In genomic region chr7:73712773-73713172, GRCh38 we compare ENCODE assay signal across 18 cellular contexts.
"Had no signal": no experiment of that assay in that cellular context is flagged by ENCODE, and none has a peak within 500 bp of the region (broad histone marks: within the 10 kb centered on the region; RNA-seq: fewer than 3 reads in every experiment).

No MANE protein-coding gene starts in this region.

- H3K27ac ChIP-seq: brain microvascular endothelial cell, coronary artery, gastrocnemius medialis, heart left ventricle, neutrophil, parathyroid adenoma had no signal

- H3K9me3 Mint-ChIP-seq: activated B cell treated with CpG ODN at 0.5 μM for 24 hours; activated CD4-positive, alpha-beta memory T cell treated with anti-CD3 and anti-CD28 coated beads for 36 hours; activated T-helper 2 cell treated with anti-CD3 and anti-CD28 coated beads, Interferon-gamma antibody, Interleukin-2, Interleukin-4, amounts not matched to agents 10 μg/mL and 5 μg/mL and 100 μg/mL, durations not matched to agents 14 hours and 24 hours and 36 hours; immature natural killer cell; naive thymus-derived CD8-positive, alpha-beta T cell had no signal

- DNase-seq: activated B cell treated with CpG ODN at 0.5 μM for 24 hours; activated CD4-positive, alpha-beta memory T cell treated with anti-CD3 and anti-CD28 coated beads for 36 hours; activated CD4-positive, alpha-beta T cell treated with anti-CD3 and anti-CD28 coated beads for 4 hours; activated naive CD4-positive, alpha-beta T cell treated with Interleukin-2 at 50 U/mL for 16 hours; activated T-cell treated with anti-CD3 and anti-CD28 coated beads, Interleukin-2, amount 50 U/mL, for 1 hour; anterior cingulate cortex; brain microvascular endothelial cell; gastrocnemius medialis; immature natural killer cell; kidney glomerular epithelial cell; stimulated activated naive CD4-positive, alpha-beta T cell had no signal

- H3K36me3 ChIP-seq: gastrocnemius medialis, heart left ventricle, neutrophil had no signal

- ATAC-seq: esophagus mucosa; gastrocnemius medialis; heart left ventricle; naive thymus-derived CD8-positive, alpha-beta T cell had no signal

- H3K27me3 Mint-ChIP-seq: activated CD4-positive, alpha-beta memory T cell treated with anti-CD3 and anti-CD28 coated beads for 36 hours had no signal

- H3K4me3 Mint-ChIP-seq: activated B cell treated with CpG ODN at 0.5 μM for 24 hours; activated CD4-positive, alpha-beta memory T cell treated with anti-CD3 and anti-CD28 coated beads for 36 hours; immature natural killer cell; naive thymus-derived CD8-positive, alpha-beta T cell had no signal

- H3K9me3 ChIP-seq: gastrocnemius medialis, heart left ventricle, neutrophil had no signal

- H3K27me3 ChIP-seq: brain microvascular endothelial cell, gastrocnemius medialis had no signal

- H3K27ac Mint-ChIP-seq: activated B cell treated with CpG ODN at 0.5 μM for 24 hours; activated CD4-positive, alpha-beta memory T cell treated with anti-CD3 and anti-CD28 coated beads for 36 hours; activated T-helper 2 cell treated with anti-CD3 and anti-CD28 coated beads, Interferon-gamma antibody, Interleukin-2, Interleukin-4, amounts not matched to agents 10 μg/mL and 5 μg/mL and 100 μg/mL, durations not matched to agents 14 hours and 24 hours and 36 hours had no signal

- H3K4me3 ChIP-seq: coronary artery, gastrocnemius medialis, heart left ventricle had no signal
